32 cellular contexts compared by ENCODE assay signal in genomic region chr11:134783219-134783618, GRCh38.
"Had no signal": no experiment of that assay in that cellular context is flagged by ENCODE, and none has a peak within 500 bp of the region (broad histone marks: within the 10 kb centered on the region; RNA-seq: fewer than 3 reads in every experiment).

No MANE protein-coding gene starts in this region.

- H3K27ac Mint-ChIP-seq: activated CD4-positive, alpha-beta memory T cell treated with anti-CD3 and anti-CD28 coated beads for 36 hours; activated CD4-positive, alpha-beta T cell treated with anti-CD3 and anti-CD28 coated beads for 36 hours; activated CD4-positive, alpha-beta T cell treated with anti-CD3 and anti-CD28 coated beads, Interleukin-2, amount 10 ng/mL, durations not matched to agents 24 days and 14 days; activated CD8-positive, alpha-beta memory T cell treated with anti-CD3 and anti-CD28 coated beads, Interleukin-2, amount 10 ng/mL, durations not matched to agents 7 days and 5 days; activated CD8-positive, alpha-beta T cell treated with anti-CD3 and anti-CD28 coated beads, Interleukin-2, amount 10 ng/mL, durations not matched to agents 7 days and 5 days; activated naive CD4-positive, alpha-beta T cell treated with anti-CD3 and anti-CD28 coated beads for 36 hours; activated naive CD4-positive, alpha-beta T cell treated with anti-CD3 and anti-CD28 coated beads, Interleukin-2, amount 50 U/mL, for 72 hours; activated naive CD8-positive, alpha-beta T cell treated with anti-CD3 and anti-CD28 coated beads, Interleukin-2, amount 10 ng/mL, durations not matched to agents 7 days and 5 days; activated T-helper 1 cell treated with anti-CD3 and anti-CD28 coated beads, Interleukin-12 subunit alpha, Interleukin-12 subunit beta, Interleukin-2, Interleukin-4 antibody, amounts not matched to agents 30 ng/mL and 10 ng/mL and 1 ng/mL, durations not matched to agents 14 hours and 24 hours and 36 hours; activated T-helper 2 cell treated with anti-CD3 and anti-CD28 coated beads, Interferon-gamma antibody, Interleukin-2, Interleukin-4, amounts not matched to agents 10 μg/mL and 5 μg/mL and 100 μg/mL, durations not matched to agents 14 hours and 24 hours and 36 hours; dendritic cell treated with granulocyte-macrophage colony-stimulating factor and Interleukin-4, amounts not matched to agents 40 ng/mL and 50 ng/mL, for 4 days; endodermal cell had no signal

- H3K27me3 ChIP-seq: ascending aorta, cardiac muscle cell, dorsolateral prefrontal cortex had no signal

- ATAC-seq: activated CD4-positive, alpha-beta T cell treated with anti-CD3 and anti-CD28 coated beads for 36 hours; activated CD8-positive, alpha-beta memory T cell treated with anti-CD3 and anti-CD28 coated beads, Interleukin-2, amount 10 ng/mL, durations not matched to agents 7 days and 5 days; activated CD8-positive, alpha-beta T cell treated with anti-CD3 and anti-CD28 coated beads, Interleukin-2, amount 10 ng/mL, durations not matched to agents 7 days and 5 days; activated naive CD4-positive, alpha-beta T cell treated with anti-CD3 and anti-CD28 coated beads, Interleukin-2, amount 50 U/mL, for 72 hours; esophagus mucosa had no signal

- H3K36me3 ChIP-seq: ascending aorta, breast epithelium, cardiac muscle cell had no signal

- H3K4me3 ChIP-seq: ascending aorta, breast epithelium, cardiac muscle cell, coronary artery, dorsolateral prefrontal cortex had no signal

- H3K4me1 ChIP-seq: breast epithelium had no signal

- H3K27ac ChIP-seq: breast epithelium, cardiac muscle cell, dorsolateral prefrontal cortex had no signal

- H3K36me3 Mint-ChIP-seq: activated CD4-positive, alpha-beta memory T cell treated with anti-CD3 and anti-CD28 coated beads for 36 hours; activated CD8-positive, alpha-beta memory T cell treated with anti-CD3 and anti-CD28 coated beads, Interleukin-2, amount 10 ng/mL, durations not matched to agents 7 days and 5 days; activated naive CD4-positive, alpha-beta T cell treated with anti-CD3 and anti-CD28 coated beads, Interleukin-2, amount 50 U/mL, for 72 hours; activated naive CD8-positive, alpha-beta T cell treated with anti-CD3 and anti-CD28 coated beads, Interleukin-2, amount 10 ng/mL, durations not matched to agents 7 days and 5 days; brain had no signal

- H3K4me1 Mint-ChIP-seq: activated CD4-positive, alpha-beta T cell treated with anti-CD3 and anti-CD28 coated beads for 36 hours; activated CD4-positive, alpha-beta T cell treated with anti-CD3 and anti-CD28 coated beads, Interleukin-2, amount 10 ng/mL, durations not matched to agents 24 days and 14 days; activated CD8-positive, alpha-beta memory T cell treated with anti-CD3 and anti-CD28 coated beads, Interleukin-2, amount 10 ng/mL, durations not matched to agents 7 days and 5 days; activated naive CD8-positive, alpha-beta T cell treated with anti-CD3 and anti-CD28 coated beads, Interleukin-2, amount 10 ng/mL, durations not matched to agents 7 days and 5 days had no signal

- DNase-seq: activated CD4-positive, alpha-beta memory T cell treated with anti-CD3 and anti-CD28 coated beads for 36 hours; activated CD4-positive, alpha-beta T cell treated with anti-CD3 and anti-CD28 coated beads for 36 hours; activated CD4-positive, alpha-beta T cell treated with anti-CD3 and anti-CD28 coated beads, Interleukin-2, amount 10 ng/mL, durations not matched to agents 24 days and 14 days; activated CD4-positive, CD25-positive, alpha-beta regulatory T cell; activated CD4-positive, CD25-positive, alpha-beta regulatory T cell treated with anti-CD3 and anti-CD28 coated beads, Interleukin-2, amount 50 U/mL, for 72 hours; activated CD8-positive, alpha-beta memory T cell treated with anti-CD3 and anti-CD28 coated beads, Interleukin-2, amount 10 ng/mL, durations not matched to agents 7 days and 5 days; activated CD8-positive, alpha-beta memory T cell treated with anti-CD3 and anti-CD28 coated beads, Interleukin-2, amount 50 U/mL, for 4 hours; activated CD8-positive, alpha-beta T cell treated with anti-CD3 and anti-CD28 coated beads, Interleukin-2, amount 10 ng/mL, durations not matched to agents 7 days and 5 days; activated effector memory CD4-positive, alpha-beta T cell treated with anti-CD3 and anti-CD28 coated beads, Interleukin-2, amount 50 U/mL, for 16 hours; activated naive CD4-positive, alpha-beta T cell treated with anti-CD3 and anti-CD28 coated beads for 36 hours; activated naive CD8-positive, alpha-beta T cell treated with anti-CD3 and anti-CD28 coated beads, Interleukin-2, amount 10 ng/mL, durations not matched to agents 7 days and 5 days; activated T-cell treated with anti-CD3 and anti-CD28 coated beads, Interleukin-2, amount 50 U/mL, for 1 hour; activated T-cell treated with anti-CD3 and anti-CD28 coated beads, Interleukin-2, amount 50 U/mL, for 48 hours; central memory CD4-positive, alpha-beta T cell; cerebellar nuclear complex; dorsolateral prefrontal cortex; effector memory CD4-positive, alpha-beta T cell; endodermal cell; foreskin melanocyte; head of caudate nucleus; T-helper 1 cell; T-helper 2 cell had no signal

- H3K27me3 Mint-ChIP-seq: dendritic cell treated with granulocyte-macrophage colony-stimulating factor and Interleukin-4, amounts not matched to agents 40 ng/mL and 50 ng/mL, for 4 days had no signal

- H3K9me3 Mint-ChIP-seq: activated CD4-positive, alpha-beta memory T cell treated with anti-CD3 and anti-CD28 coated beads for 36 hours; activated CD4-positive, alpha-beta T cell treated with anti-CD3 and anti-CD28 coated beads, Interleukin-2, amount 10 ng/mL, durations not matched to agents 24 days and 14 days; activated naive CD4-positive, alpha-beta T cell treated with anti-CD3 and anti-CD28 coated beads for 36 hours; activated naive CD4-positive, alpha-beta T cell treated with anti-CD3 and anti-CD28 coated beads, Interleukin-2, amount 50 U/mL, for 72 hours; activated naive CD8-positive, alpha-beta T cell treated with anti-CD3 and anti-CD28 coated beads, Interleukin-2, amount 10 ng/mL, durations not matched to agents 7 days and 5 days; activated T-helper 1 cell treated with anti-CD3 and anti-CD28 coated beads, Interleukin-12 subunit alpha, Interleukin-12 subunit beta, Interleukin-2, Interleukin-4 antibody, amounts not matched to agents 30 ng/mL and 10 ng/mL and 1 ng/mL, durations not matched to agents 14 hours and 24 hours and 36 hours; activated T-helper 2 cell treated with anti-CD3 and anti-CD28 coated beads, Interferon-gamma antibody, Interleukin-2, Interleukin-4, amounts not matched to agents 10 μg/mL and 5 μg/mL and 100 μg/mL, durations not matched to agents 14 hours and 24 hours and 36 hours; dendritic cell treated with granulocyte-macrophage colony-stimulating factor and Interleukin-4, amounts not matched to agents 40 ng/mL and 50 ng/mL, for 4 days; endodermal cell had no signal

- H3K9me3 ChIP-seq: ascending aorta, breast epithelium had no signal

- H3K4me3 Mint-ChIP-seq: activated CD4-positive, alpha-beta memory T cell treated with anti-CD3 and anti-CD28 coated beads for 36 hours; activated CD4-positive, alpha-beta T cell treated with anti-CD3 and anti-CD28 coated beads for 36 hours; activated CD4-positive, alpha-beta T cell treated with anti-CD3 and anti-CD28 coated beads, Interleukin-2, amount 10 ng/mL, durations not matched to agents 24 days and 14 days; activated CD8-positive, alpha-beta memory T cell treated with anti-CD3 and anti-CD28 coated beads, Interleukin-2, amount 10 ng/mL, durations not matched to agents 7 days and 5 days; activated CD8-positive, alpha-beta T cell treated with anti-CD3 and anti-CD28 coated beads, Interleukin-2, amount 10 ng/mL, durations not matched to agents 7 days and 5 days; activated naive CD4-positive, alpha-beta T cell treated with anti-CD3 and anti-CD28 coated beads for 36 hours; activated naive CD8-positive, alpha-beta T cell treated with anti-CD3 and anti-CD28 coated beads, Interleukin-2, amount 10 ng/mL, durations not matched to agents 7 days and 5 days; activated T-helper 1 cell treated with anti-CD3 and anti-CD28 coated beads, Interleukin-12 subunit alpha, Interleukin-12 subunit beta, Interleukin-2, Interleukin-4 antibody, amounts not matched to agents 30 ng/mL and 10 ng/mL and 1 ng/mL, durations not matched to agents 14 hours and 24 hours and 36 hours; brain; dendritic cell treated with granulocyte-macrophage colony-stimulating factor and Interleukin-4, amounts not matched to agents 40 ng/mL and 50 ng/mL, for 4 days; endodermal cell had no signal
